Comparison of ENCODE assay signal across 1 cellular context in genomic region chr20:63321148-63321831, GRCh38.
TF ChIP-seq lines count a peak whose summit lies in the region.

No MANE protein-coding gene starts in this region.

TF ChIP-seq in IMR-90, 13 proteins besides CTCF, POLR2A, EP300 and RAD21:
- TF ChIP-seq MAZ (IDR thresholded peaks at IDR 0.05; ENCODE audit: borderline replicate concordance, low read depth, low read length): no peak
- TF ChIP-seq RCOR1 (IDR thresholded peaks at IDR 0.05; ENCODE audit: insufficient replicate concordance, low read length): no peak
- TF ChIP-seq NFE2L2 (IDR thresholded peaks at IDR 0.05; ENCODE audit: low read depth, low read length): no peak
- TF ChIP-seq ELK1 (IDR thresholded peaks at IDR 0.05; ENCODE audit: borderline replicate concordance, low read depth, low read length): no peak
- TF ChIP-seq MAFK (IDR thresholded peaks at IDR 0.05; ENCODE audit: low read depth, low read length): no peak
- no peak for TF ChIP-seq RFX5 (IDR thresholded peaks at IDR 0.05; ENCODE audit: low read depth, low read length)
- no peak for TF ChIP-seq FOS (IDR thresholded peaks at IDR 0.05; ENCODE audit: low read depth, low read length)
- no peak for TF ChIP-seq CEBPB (IDR thresholded peaks at IDR 0.05; ENCODE audit: low read depth, low read length)
- no peak for TF ChIP-seq MXI1 (IDR thresholded peaks at IDR 0.05; ENCODE audit: borderline replicate concordance, low read depth, low read length)
- no peak for TF ChIP-seq USF2 (IDR thresholded peaks at IDR 0.05; ENCODE audit: low read depth, low read length)
TF ChIP-seq in IMR-90: peak in this region for 0.
